In the genomic region with DNA sequence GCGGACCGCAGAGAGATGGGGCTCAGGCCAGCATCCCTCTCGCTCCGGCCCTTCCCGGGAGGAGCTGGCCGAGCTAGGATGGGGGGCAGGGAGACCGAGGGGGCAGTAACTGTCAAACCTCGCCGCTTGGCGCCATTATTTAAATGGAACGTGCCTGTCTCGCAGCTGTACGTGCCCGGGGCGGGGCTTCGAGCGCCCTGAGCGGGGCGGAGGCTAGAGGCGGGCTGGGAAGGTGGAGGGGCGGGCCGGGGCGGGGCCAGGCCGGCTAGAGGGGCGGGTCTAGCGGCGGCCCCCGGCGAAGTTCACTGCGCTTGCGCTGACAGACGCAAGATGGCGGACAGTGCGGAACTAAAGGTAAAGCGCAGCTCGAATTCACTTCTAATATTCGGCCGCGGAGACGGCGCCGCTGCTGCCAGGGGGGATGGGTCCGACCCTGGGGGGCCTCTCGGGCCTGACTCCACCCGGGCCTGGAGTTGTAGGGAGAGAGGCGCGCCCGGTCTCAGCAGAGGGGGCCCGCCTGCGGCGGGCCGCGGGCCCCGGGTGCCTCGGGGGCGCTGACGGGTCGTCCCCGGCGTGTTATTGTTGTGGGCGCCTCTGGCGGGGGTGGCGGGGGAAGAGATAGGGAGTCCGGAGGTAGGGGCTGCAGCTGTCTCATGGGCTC, we compare ENCODE assay signal across 1 cellular context.
TF ChIP-seq lines count a peak whose summit lies in the region.

Gene PIAS1 (plus strand): TSS at position 319 of the 661 bp plus-strand sequence. CDS start 12 bp downstream, at position 331.

TF ChIP-seq in K562, 482 proteins besides CTCF, POLR2A, EP300 and RAD21 (continued from another document and continues in another):
- TF ChIP-seq SIN3A (IDR thresholded peaks at IDR 0.05; ENCODE audit: borderline replicate concordance in 2 of 2, control insufficient read depth in 1 of 2, low read depth in 2 of 2, low read length in 2 of 2) (peak; percentile 46 to 88; a peak in 2 of 4 replicates), L3MBTL2 (IDR thresholded peaks at IDR 0.05) (peak; percentile 97), ZBED1 (IDR thresholded peaks at IDR 0.05) (peak; percentile 36; the same call in 1 of the 2 replicates), CSDE1 (IDR thresholded peaks at IDR 0.05) (no peak), HES1 (IDR thresholded peaks at IDR 0.05; ENCODE audit: low read depth) (0 out of 2 replicates have a peak, but pooled peaks have one; percentile 36), E2F1 (CRISPR knock-in tag; IDR thresholded peaks at IDR 0.05) (peak; percentile 89), ZNF263 (CRISPR knock-in tag; IDR thresholded peaks at IDR 0.05; ENCODE audit: borderline replicate concordance) (peak; percentile 41; the same call in 1 of the 2 replicates), PHF8 (IDR thresholded peaks at IDR 0.05; ENCODE audit: borderline replicate concordance, low read length) (peak; percentile 90; the same call in 1 of the 2 replicates), ESRRA (IDR thresholded peaks at IDR 0.05; ENCODE audit: borderline replicate concordance, low read depth) (no peak), DLX4 (CRISPR knock-in tag; IDR thresholded peaks at IDR 0.05) (no peak), ZNF584 (CRISPR knock-in tag; IDR thresholded peaks at IDR 0.05; ENCODE audit: low read depth) (0 out of 2 replicates have a peak, but pooled peaks have one; percentile 33), POLR2AphosphoS5 (IDR thresholded peaks at IDR 0.05; ENCODE audit: control insufficient read depth, insufficient read depth, low read depth, low read length) (peak; percentile 84), ZNF140 (CRISPR knock-in tag; IDR thresholded peaks at IDR 0.05) (no peak), POLR3G (IDR thresholded peaks at IDR 0.05; ENCODE audit: extremely low read depth, insufficient read length, insufficient replicate concordance) (no peak), CC2D1A (IDR thresholded peaks at IDR 0.05) (peak; percentile 93), ETS1 (conservative IDR thresholded peaks at IDR 0.05; ENCODE audit: control insufficient read depth, low read depth, low read length) (0 out of 2 replicates have a peak, but pooled peaks have one; percentile 38), RCOR1 (IDR thresholded peaks at IDR 0.05; ENCODE audit: borderline replicate concordance in 1 of 2, low read depth in 2 of 2, low read length in 2 of 2) (peak in 1 of 2 experiments; percentile 38; a peak in 1 of 4 replicates), POLR2B (IDR thresholded peaks at IDR 0.05; ENCODE audit: low read depth, partially characterized antibody) (peak; percentile 77), KDM2B (CRISPR knock-in tag; IDR thresholded peaks at IDR 0.05) (0 out of 2 replicates have a peak, but pooled peaks have one; percentile 15), SP1 (CRISPR knock-in tag; IDR thresholded peaks at IDR 0.05) (peak; percentile 84), PTRF (tag; IDR thresholded peaks at IDR 0.05) (no peak), EZH2 (IDR thresholded peaks at IDR 0.05; ENCODE audit: borderline replicate concordance, low read depth, low read length) (no peak), HDAC1 (IDR thresholded peaks at IDR 0.05) (peak in 1 of 2 experiments; percentile 83; a peak in 2 of 4 replicates), ELF1 (tag; IDR thresholded peaks at IDR 0.05) (peak; percentile 68; the same call in 1 of the 2 replicates), RBM22 (IDR thresholded peaks at IDR 0.05; ENCODE audit: low read depth, low read length, poor library complexity, severe bottlenecking) (no peak), CREB1 (IDR thresholded peaks at IDR 0.05) (0 out of 2 replicates have a peak, but pooled peaks have one; percentile 0), CREB1 (CRISPR knock-in tag; IDR thresholded peaks at IDR 0.05) (no peak), ZNF696 (CRISPR knock-in tag; conservative IDR thresholded peaks at IDR 0.05) (no peak), PCBP1 (IDR thresholded peaks at IDR 0.05; ENCODE audit: low read depth, low read length, poor library complexity, severe bottlenecking) (peak; percentile 84), PKNOX1 (IDR thresholded peaks at IDR 0.05) (peak; percentile 67), HMGN3 (IDR thresholded peaks at IDR 0.05; ENCODE audit: borderline replicate concordance, extremely low read depth, insufficient read length, low read depth, low read length) (peak; percentile 69), E2F4 (CRISPR knock-in tag; IDR thresholded peaks at IDR 0.05; ENCODE audit: low read depth) (peak; percentile 97), ZNF146 (CRISPR knock-in tag; IDR thresholded peaks at IDR 0.05; ENCODE audit: unreplicated experiment) (no peak), TFAP4 (CRISPR knock-in tag; IDR thresholded peaks at IDR 0.05; ENCODE audit: borderline replicate concordance) (peak; percentile 96), TBP (optimal IDR thresholded peaks at IDR 0.05; ENCODE audit: low read depth, low read length) (peak; percentile 79), VEZF1 (CRISPR knock-in tag; IDR thresholded peaks at IDR 0.05) (peak; percentile 67), TCF7L2 (IDR thresholded peaks at IDR 0.05; ENCODE audit: low read depth, low read length) (no peak), ZZZ3 (IDR thresholded peaks at IDR 0.05) (no peak), ZNF780A (CRISPR knock-in tag; IDR thresholded peaks at IDR 0.05) (no peak), BACH1 (tag; IDR thresholded peaks at IDR 0.05) (no peak)
- TF ChIP-seq, protein P1, sequence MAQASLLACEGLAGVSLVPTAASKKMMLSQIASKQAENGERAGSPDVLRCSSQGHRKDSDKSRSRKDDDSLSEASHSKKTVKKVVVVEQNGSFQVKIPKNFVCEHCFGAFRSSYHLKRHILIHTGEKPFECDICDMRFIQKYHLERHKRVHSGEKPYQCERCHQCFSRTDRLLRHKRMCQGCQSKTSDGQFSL (CRISPR knock-in tag; IDR thresholded peaks at IDR 0.05), result peak; percentile 77
- TF ChIP-seq, protein P1 (tag; IDR thresholded peaks at IDR 0.05), result no peak
- TF ChIP-seq, protein P2, sequence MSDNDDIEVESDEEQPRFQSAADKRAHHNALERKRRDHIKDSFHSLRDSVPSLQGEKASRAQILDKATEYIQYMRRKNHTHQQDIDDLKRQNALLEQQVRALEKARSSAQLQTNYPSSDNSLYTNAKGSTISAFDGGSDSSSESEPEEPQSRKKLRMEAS (CRISPR knock-in tag; IDR thresholded peaks at IDR 0.05), result peak; percentile 92
- TF ChIP-seq, protein P3, sequence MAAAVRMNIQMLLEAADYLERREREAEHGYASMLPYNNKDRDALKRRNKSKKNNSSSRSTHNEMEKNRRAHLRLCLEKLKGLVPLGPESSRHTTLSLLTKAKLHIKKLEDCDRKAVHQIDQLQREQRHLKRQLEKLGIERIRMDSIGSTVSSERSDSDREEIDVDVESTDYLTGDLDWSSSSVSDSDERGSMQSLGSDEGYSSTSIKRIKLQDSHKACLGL (CRISPR knock-in tag; IDR thresholded peaks at IDR 0.05; ENCODE audit: borderline replicate concordance, poor library complexity, severe bottlenecking), result no peak
- TF ChIP-seq, protein P4, sequence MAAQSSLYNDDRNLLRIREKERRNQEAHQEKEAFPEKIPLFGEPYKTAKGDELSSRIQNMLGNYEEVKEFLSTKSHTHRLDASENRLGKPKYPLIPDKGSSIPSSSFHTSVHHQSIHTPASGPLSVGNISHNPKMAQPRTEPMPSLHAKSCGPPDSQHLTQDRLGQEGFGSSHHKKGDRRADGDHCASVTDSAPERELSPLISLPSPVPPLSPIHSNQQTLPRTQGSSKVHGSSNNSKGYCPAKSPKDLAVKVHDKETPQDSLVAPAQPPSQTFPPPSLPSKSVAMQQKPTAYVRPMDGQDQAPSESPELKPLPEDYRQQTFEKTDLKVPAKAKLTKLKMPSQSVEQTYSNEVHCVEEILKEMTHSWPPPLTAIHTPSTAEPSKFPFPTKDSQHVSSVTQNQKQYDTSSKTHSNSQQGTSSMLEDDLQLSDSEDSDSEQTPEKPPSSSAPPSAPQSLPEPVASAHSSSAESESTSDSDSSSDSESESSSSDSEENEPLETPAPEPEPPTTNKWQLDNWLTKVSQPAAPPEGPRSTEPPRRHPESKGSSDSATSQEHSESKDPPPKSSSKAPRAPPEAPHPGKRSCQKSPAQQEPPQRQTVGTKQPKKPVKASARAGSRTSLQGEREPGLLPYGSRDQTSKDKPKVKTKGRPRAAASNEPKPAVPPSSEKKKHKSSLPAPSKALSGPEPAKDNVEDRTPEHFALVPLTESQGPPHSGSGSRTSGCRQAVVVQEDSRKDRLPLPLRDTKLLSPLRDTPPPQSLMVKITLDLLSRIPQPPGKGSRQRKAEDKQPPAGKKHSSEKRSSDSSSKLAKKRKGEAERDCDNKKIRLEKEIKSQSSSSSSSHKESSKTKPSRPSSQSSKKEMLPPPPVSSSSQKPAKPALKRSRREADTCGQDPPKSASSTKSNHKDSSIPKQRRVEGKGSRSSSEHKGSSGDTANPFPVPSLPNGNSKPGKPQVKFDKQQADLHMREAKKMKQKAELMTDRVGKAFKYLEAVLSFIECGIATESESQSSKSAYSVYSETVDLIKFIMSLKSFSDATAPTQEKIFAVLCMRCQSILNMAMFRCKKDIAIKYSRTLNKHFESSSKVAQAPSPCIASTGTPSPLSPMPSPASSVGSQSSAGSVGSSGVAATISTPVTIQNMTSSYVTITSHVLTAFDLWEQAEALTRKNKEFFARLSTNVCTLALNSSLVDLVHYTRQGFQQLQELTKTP (IDR thresholded peaks at IDR 0.05; ENCODE audit: low read depth in 1 of 2, partially characterized antibody in 2 of 2), result peak in 1 of 2 experiments; percentile 52
